In genomic region chr22:20159088-20159487, GRCh38 we compare ENCODE assay signal across 27 cellular contexts. TPM values are rescaled to one million over a fixed set of nuclear protein-coding genes. Genes with fewer than 3 reads are reported as not detected.
DNase-seq lines count a peak whose midpoint lies in the region; ATAC-seq and TF ChIP-seq lines count a peak whose summit lies in the region.
"Had no signal": no experiment of that assay in that cellular context is flagged by ENCODE, and none has a peak within 500 bp of the region (broad histone marks: within the 10 kb centered on the region; RNA-seq: fewer than 3 reads in every experiment).

No MANE protein-coding gene starts in this region.

- DNase-seq in KBM-7 (peak; percentile 58), SJCRH30 (peak; percentile 43 to 50), GM20000 (ENCODE audit: low spot score) (no peak)
- DNase-seq: 8988T; activated CD4-positive, CD25-positive, alpha-beta regulatory T cell; activated CD8-positive, alpha-beta T cell treated with anti-CD3 and anti-CD28 coated beads for 36 hours; activated naive CD4-positive, alpha-beta T cell treated with Interleukin-2 at 50 U/mL for 16 hours; AML-193; amniotic stem cell; EL; Karpas-422; left lung; naive thymus-derived CD4-positive, alpha-beta T cell; NCI-H1092; NCI-H2029 treated with DMSO at 0.1 percent for 48 hours; right lobe of liver; stimulated activated CD8-positive, alpha-beta memory T cell treated with anti-CD3 and anti-CD28 coated beads, Interleukin-4, amount 100 ng/mL, for 48 hours; T-helper 9 cell had no signal

- H3K4me3 ChIP-seq in BLaER1 (peak overlapping the region; percentile 67), SJCRH30 (no peak overlapping the region), iPS-20b (ENCODE audit: low read length) (no peak overlapping the region)
- H3K4me3 ChIP-seq: left lung, right lobe of liver had no signal

- H3K9ac ChIP-seq in BLaER1 (peak overlapping the region; percentile 85), iPS-20b (ENCODE audit: low read depth, low read length) (peak overlapping the region; percentile 45; the same call in 1 of the 2 replicates)
- H3K9ac ChIP-seq: parathyroid adenoma had no signal

- H4K20me1 ChIP-seq in BLaER1, result no peaks in the 10 kb centered on the region

- H3K4me2 ChIP-seq in BLaER1, result peak overlapping the region; percentile 97

- H3K27ac ChIP-seq in BLaER1 (peak overlapping the region; percentile 98), SJCRH30 (no peak overlapping the region), iPS-20b (ENCODE audit: low read length) (no peak overlapping the region)
- H3K27ac ChIP-seq: left lung, parathyroid adenoma, right lobe of liver, RWPE1 had no signal

- H3K27me3 ChIP-seq in BLaER1 (no peaks in the 10 kb centered on the region), SJCRH30 (peaks cover 14% of the 10 kb centered on the region), iPS-20b (ENCODE audit: insufficient read depth, low read length) (no peaks in the 10 kb centered on the region)
- H3K27me3 ChIP-seq: right lobe of liver had no signal

- TF ChIP-seq CTCF in GM20000 (IDR thresholded peaks at IDR 0.05; ENCODE audit: extremely low read depth, missing control alignments), result no peak

- ATAC-seq in HG02970 (IDR thresholded peaks at IDR 0.05; ENCODE audit: low FRiP score, unreplicated experiment) (no peak), GM19452 (IDR thresholded peaks at IDR 0.05; ENCODE audit: unreplicated experiment) (no peak), HG02623 (IDR thresholded peaks at IDR 0.05; ENCODE audit: unreplicated experiment) (no peak)
- ATAC-seq: activated CD8-positive, alpha-beta T cell treated with anti-CD3 and anti-CD28 coated beads for 36 hours; HCT116; left lung; naive thymus-derived CD4-positive, alpha-beta T cell; right lobe of liver had no signal

- H3K36me3 ChIP-seq in BLaER1 (no peaks in the 10 kb centered on the region), SJCRH30 (no peaks in the 10 kb centered on the region), iPS-20b (ENCODE audit: insufficient read depth, low read depth, low read length) (no peaks in the 10 kb centered on the region)
- H3K36me3 ChIP-seq: left lung, right lobe of liver had no signal

- H3K9me3 ChIP-seq in BLaER1, result no peaks in the 10 kb centered on the region
- no peaks in the 10 kb centered on the region for H3K9me3 ChIP-seq in SJCRH30 (replicated peaks)
- no peaks in the 10 kb centered on the region for H3K9me3 ChIP-seq in iPS-20b (ENCODE audit: insufficient read depth, low read depth, low read length)
- H3K9me3 ChIP-seq: left lung, right lobe of liver had no signal

- in situ Hi-C loops in KBM-7 (cut with MboI; ENCODE audit: low pct_unique_long_range_greater_than_20kb, low sequenced_read_pairs), result no loop called here

- H3K4me1 ChIP-seq in BLaER1, result peaks cover 79% of the 10 kb centered on the region
- peaks cover under 1% of the 10 kb centered on the region for H3K4me1 ChIP-seq in SJCRH30
- peaks cover 3% of the 10 kb centered on the region; the same call in 1 of the 2 replicates for H3K4me1 ChIP-seq in iPS-20b (ENCODE audit: insufficient read depth, low read length)
- H3K4me1 ChIP-seq: parathyroid adenoma, right lobe of liver had no signal

RNA-seq across cellular contexts. Expression of gene CCDC188, which starts 8.2 kb away (rescaled TPM):
- total RNA-seq in SJCRH30 (2014; rRNA removed; shearing (Covaris generic)), result not detected in 2 replicates
- total RNA-seq: activated CD8-positive, alpha-beta T cell treated with anti-CD3 and anti-CD28 coated beads for 36 hours; naive thymus-derived CD4-positive, alpha-beta T cell; NCI-H460; right lobe of liver had no signal

RNA-seq across cellular contexts. Expression of gene ZDHHC8, which starts 27.5 kb away (rescaled TPM):
- 13.6 and 16.4 TPM in 2 replicates for total RNA-seq in SJCRH30 (2014; rRNA removed; shearing (Covaris generic))

RNA-seq across cellular contexts. Expression of gene TRMT2A, which starts 42.1 kb away (rescaled TPM):
- total RNA-seq in SJCRH30 (2014; rRNA removed; shearing (Covaris generic)), result 23.6 and 28.3 TPM in 2 replicates

RNA-seq across cellular contexts. Expression of gene RANBP1, which starts 43.2 kb away (rescaled TPM):
- total RNA-seq in SJCRH30 (2014; rRNA removed; shearing (Covaris generic)), result 624 and 627 TPM in 2 replicates
